Comparison of ENCODE assay signal across 8 cellular contexts in the genomic region with DNA sequence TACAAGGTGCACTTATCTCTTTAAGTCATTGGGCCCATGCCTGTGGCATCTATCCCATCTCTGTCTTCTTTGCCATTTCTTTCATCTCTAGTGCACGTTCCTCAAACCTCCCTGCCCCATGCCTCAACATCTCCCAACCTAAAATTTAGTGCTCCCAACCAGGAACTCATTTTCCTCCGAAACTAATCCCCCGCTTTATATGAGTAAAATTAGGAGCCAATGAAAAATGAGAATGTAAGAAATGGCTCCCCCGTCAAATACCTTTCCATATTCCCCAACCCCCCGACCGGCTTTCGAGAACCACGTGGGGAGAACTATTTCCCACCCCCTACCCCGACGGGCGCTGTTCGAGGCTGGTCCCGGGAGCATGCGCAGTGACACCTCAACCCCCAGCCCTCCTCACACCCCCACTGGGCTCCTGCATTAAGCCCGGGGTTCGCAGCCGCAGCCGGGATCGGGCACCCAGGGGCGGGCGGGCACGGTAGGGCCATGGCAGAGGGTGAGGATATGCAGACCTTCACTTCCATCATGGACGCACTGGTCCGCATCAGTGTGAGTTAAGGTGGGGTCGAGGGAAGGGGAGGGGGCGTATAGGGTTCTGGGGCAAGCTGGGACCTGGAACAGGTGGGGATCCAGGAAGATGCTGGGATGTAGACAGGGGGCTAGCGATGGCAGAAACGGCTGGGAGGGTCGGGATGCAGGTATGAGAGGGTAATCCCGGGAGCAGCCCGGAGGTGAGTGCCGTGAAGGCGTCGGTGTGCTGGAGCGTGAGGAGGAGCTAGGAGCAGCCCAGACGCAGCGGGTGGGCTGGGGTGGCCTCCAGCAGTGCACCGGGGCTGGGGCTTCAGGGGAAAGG. TPM values are rescaled to one million over a fixed set of nuclear protein-coding genes. Genes with fewer than 3 reads are reported as not detected.
DNase-seq lines count a peak whose midpoint lies in the region; ATAC-seq and TF ChIP-seq lines count a peak whose summit lies in the region.

A gene with protein sequence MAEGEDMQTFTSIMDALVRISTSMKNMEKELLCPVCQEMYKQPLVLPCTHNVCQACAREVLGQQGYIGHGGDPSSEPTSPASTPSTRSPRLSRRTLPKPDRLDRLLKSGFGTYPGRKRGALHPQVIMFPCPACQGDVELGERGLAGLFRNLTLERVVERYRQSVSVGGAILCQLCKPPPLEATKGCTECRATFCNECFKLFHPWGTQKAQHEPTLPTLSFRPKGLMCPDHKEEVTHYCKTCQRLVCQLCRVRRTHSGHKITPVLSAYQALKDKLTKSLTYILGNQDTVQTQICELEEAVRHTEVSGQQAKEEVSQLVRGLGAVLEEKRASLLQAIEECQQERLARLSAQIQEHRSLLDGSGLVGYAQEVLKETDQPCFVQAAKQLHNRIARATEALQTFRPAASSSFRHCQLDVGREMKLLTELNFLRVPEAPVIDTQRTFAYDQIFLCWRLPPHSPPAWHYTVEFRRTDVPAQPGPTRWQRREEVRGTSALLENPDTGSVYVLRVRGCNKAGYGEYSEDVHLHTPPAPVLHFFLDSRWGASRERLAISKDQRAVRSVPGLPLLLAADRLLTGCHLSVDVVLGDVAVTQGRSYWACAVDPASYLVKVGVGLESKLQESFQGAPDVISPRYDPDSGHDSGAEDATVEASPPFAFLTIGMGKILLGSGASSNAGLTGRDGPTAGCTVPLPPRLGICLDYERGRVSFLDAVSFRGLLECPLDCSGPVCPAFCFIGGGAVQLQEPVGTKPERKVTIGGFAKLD (plus strand): TSS at position 372 of the 856 bp plus-strand sequence. CDS start 118 bp downstream, at position 490.

- H3K9me3 ChIP-seq in liver (ENCODE audit: control insufficient read depth in 4 of 4, low read length in 3 of 4) = no peaks in the 10 kb centered on the region

- ATAC-seq in HG03039 (IDR thresholded peaks at IDR 0.05; ENCODE audit: unreplicated experiment) (no peak), GM19324 (IDR thresholded peaks at IDR 0.05; ENCODE audit: low FRiP score, unreplicated experiment) (no peak)

- H3K4me1 ChIP-seq in liver (ENCODE audit: control insufficient read depth in 4 of 4, insufficient read depth in 4 of 4, low read length in 3 of 4) = peaks cover 0 to 10% (median 7%) of the 10 kb centered on the region in 4 donors

- peaks cover 0 to 3% (median 0%) of the 10 kb centered on the region in 4 donors for H3K27me3 ChIP-seq in liver (ENCODE audit: control insufficient read depth in 4 of 4, insufficient read depth in 4 of 4, low read length in 3 of 4)

- TF ChIP-seq CTCF in GM13977 (IDR thresholded peaks at IDR 0.05; ENCODE audit: extremely low read depth, insufficient read depth, missing control alignments) (no peak), liver (IDR thresholded peaks at IDR 0.05; ENCODE audit: low read depth, low read length, missing input control) (no peak)

- H3K27ac ChIP-seq in cingulate gyrus (ENCODE audit: low read depth, low read length) = peak within 1 kb of the TSS; percentile 92
- peak within 1 kb of the TSS; percentile 67 to 86 for H3K27ac ChIP-seq in liver (ENCODE audit: low read depth in 1 of 2, low read length in 2 of 2)

- TF ChIP-seq RAD21 in liver (IDR thresholded peaks at IDR 0.05) = no peak

- peak within 1 kb of the TSS; percentile 37 to 78 for H3K9ac ChIP-seq in liver (ENCODE audit: low read depth in 1 of 2, low read length in 2 of 2)

- in situ Hi-C loops in GM13977 (cut with MboI; ENCODE audit: low pct_unique_long_range_greater_than_20kb, low sequenced_read_pairs, unreplicated experiment) = no loop called here

- peak; percentile 83 for DNase-seq in GM13977 (ENCODE audit: low spot score)
- peak; percentile 57 for DNase-seq in NCI-H187 treated with DMSO at 0.1 percent for 48 hours (lab: John Stamatoyannopoulos, UW)
- DNase-seq in activated CD4-positive, alpha-beta T cell treated with anti-CD3 and anti-CD28 coated beads for 4 hours = peak; percentile 72 to 80
- DNase-seq in stimulated activated CD4-positive, alpha-beta T cell treated with anti-CD3 and anti-CD28 coated beads, Interleukin-4, amount 100 ng/mL, for 48 hours (ENCODE audit: low read depth in 2 of 2) = peak; percentile 61 to 72

- WGBS in liver = 5% methylated on average over 38 of the region's 38 CpGs

- H3K4me3 ChIP-seq in liver (ENCODE audit: low read depth in 1 of 3, low read length in 3 of 3) = peak within 1 kb of the TSS; percentile 69 to 92 (median 92)

- H3K36me3 ChIP-seq in liver (ENCODE audit: control insufficient read depth in 4 of 4, insufficient read depth in 3 of 4, low read depth in 1 of 4, low read length in 3 of 4) = peaks cover 0 to 11% (median 5%) of the 10 kb centered on the region in 4 donors

TF ChIP-seq in liver, 16 proteins besides CTCF, POLR2A, EP300 and RAD21:
- TF ChIP-seq YY1 (IDR thresholded peaks at IDR 0.05) = no peak
- TF ChIP-seq EGR1 (IDR thresholded peaks at IDR 0.05; ENCODE audit: low read depth in 2 of 2) = no peak
- no peak for TF ChIP-seq GABPA (IDR thresholded peaks at IDR 0.05 in 1 of 2, conservative IDR thresholded peaks at IDR 0.05 in 1 of 2)
- TF ChIP-seq, protein P1, sequence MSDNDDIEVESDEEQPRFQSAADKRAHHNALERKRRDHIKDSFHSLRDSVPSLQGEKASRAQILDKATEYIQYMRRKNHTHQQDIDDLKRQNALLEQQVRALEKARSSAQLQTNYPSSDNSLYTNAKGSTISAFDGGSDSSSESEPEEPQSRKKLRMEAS (IDR thresholded peaks at IDR 0.05) = no peak
- no peak for TF ChIP-seq HNF4A (conservative IDR thresholded peaks at IDR 0.05)
- no peak for TF ChIP-seq FOXA2 (IDR thresholded peaks at IDR 0.05)
- no peak for TF ChIP-seq SP1 (IDR thresholded peaks at IDR 0.05)
- TF ChIP-seq JUND (IDR thresholded peaks at IDR 0.05) = no peak
- TF ChIP-seq, protein P2, sequence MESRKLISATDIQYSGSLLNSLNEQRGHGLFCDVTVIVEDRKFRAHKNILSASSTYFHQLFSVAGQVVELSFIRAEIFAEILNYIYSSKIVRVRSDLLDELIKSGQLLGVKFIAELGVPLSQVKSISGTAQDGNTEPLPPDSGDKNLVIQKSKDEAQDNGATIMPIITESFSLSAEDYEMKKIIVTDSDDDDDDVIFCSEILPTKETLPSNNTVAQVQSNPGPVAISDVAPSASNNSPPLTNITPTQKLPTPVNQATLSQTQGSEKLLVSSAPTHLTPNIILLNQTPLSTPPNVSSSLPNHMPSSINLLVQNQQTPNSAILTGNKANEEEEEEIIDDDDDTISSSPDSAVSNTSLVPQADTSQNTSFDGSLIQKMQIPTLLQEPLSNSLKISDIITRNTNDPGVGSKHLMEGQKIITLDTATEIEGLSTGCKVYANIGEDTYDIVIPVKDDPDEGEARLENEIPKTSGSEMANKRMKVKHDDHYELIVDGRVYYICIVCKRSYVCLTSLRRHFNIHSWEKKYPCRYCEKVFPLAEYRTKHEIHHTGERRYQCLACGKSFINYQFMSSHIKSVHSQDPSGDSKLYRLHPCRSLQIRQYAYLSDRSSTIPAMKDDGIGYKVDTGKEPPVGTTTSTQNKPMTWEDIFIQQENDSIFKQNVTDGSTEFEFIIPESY (IDR thresholded peaks at IDR 0.05) = no peak
- TF ChIP-seq, protein P3, sequence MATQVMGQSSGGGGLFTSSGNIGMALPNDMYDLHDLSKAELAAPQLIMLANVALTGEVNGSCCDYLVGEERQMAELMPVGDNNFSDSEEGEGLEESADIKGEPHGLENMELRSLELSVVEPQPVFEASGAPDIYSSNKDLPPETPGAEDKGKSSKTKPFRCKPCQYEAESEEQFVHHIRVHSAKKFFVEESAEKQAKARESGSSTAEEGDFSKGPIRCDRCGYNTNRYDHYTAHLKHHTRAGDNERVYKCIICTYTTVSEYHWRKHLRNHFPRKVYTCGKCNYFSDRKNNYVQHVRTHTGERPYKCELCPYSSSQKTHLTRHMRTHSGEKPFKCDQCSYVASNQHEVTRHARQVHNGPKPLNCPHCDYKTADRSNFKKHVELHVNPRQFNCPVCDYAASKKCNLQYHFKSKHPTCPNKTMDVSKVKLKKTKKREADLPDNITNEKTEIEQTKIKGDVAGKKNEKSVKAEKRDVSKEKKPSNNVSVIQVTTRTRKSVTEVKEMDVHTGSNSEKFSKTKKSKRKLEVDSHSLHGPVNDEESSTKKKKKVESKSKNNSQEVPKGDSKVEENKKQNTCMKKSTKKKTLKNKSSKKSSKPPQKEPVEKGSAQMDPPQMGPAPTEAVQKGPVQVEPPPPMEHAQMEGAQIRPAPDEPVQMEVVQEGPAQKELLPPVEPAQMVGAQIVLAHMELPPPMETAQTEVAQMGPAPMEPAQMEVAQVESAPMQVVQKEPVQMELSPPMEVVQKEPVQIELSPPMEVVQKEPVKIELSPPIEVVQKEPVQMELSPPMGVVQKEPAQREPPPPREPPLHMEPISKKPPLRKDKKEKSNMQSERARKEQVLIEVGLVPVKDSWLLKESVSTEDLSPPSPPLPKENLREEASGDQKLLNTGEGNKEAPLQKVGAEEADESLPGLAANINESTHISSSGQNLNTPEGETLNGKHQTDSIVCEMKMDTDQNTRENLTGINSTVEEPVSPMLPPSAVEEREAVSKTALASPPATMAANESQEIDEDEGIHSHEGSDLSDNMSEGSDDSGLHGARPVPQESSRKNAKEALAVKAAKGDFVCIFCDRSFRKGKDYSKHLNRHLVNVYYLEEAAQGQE (IDR thresholded peaks at IDR 0.05) = no peak
- TF ChIP-seq RXRA (IDR thresholded peaks at IDR 0.05) = no peak
- TF ChIP-seq HNF4G (IDR thresholded peaks at IDR 0.05) = no peak
- no peak for TF ChIP-seq NR2F2 (IDR thresholded peaks at IDR 0.05)

RNA-seq across cellular contexts. Expression of the gene that starts here (rescaled TPM):
- under 1 TPM; 0.14 to 0.17 TPM for total RNA-seq in liver
- under 1 TPM; 0.07 to 0.11 TPM for polyA plus RNA-seq in liver
